1 cellular context compared by ENCODE assay signal in genomic region chr1:151165738-151166505, GRCh38.
TF ChIP-seq lines count a peak whose summit lies in the region.

Gene LYSMD1, minus strand, starts transcription at chr1:151165902. Its CDS starts 644 bp downstream, at chr1:151165258.
Gene SCNM1, plus strand, starts transcription at chr1:151166144. Its CDS starts 9 bp downstream, at chr1:151166153.

TF ChIP-seq in GM12878, 131 proteins besides CTCF, POLR2A, EP300 and RAD21 (continued from another document and continues in another):
- TF ChIP-seq E2F8 (IDR thresholded peaks at IDR 0.05; ENCODE audit: low read depth, partially characterized antibody): peak; percentile 91
- no peak for TF ChIP-seq BRCA1 (IDR thresholded peaks at IDR 0.05; ENCODE audit: low read depth, low read length)
- peak; percentile 92 for TF ChIP-seq CREB1 (IDR thresholded peaks at IDR 0.05; ENCODE audit: low read depth)
- TF ChIP-seq ZBTB33 (IDR thresholded peaks at IDR 0.05): 0 out of 2 replicates have a peak, but pooled peaks have one; percentile 35
- TF ChIP-seq PBX3 (IDR thresholded peaks at IDR 0.05; ENCODE audit: insufficient replicate concordance, low read depth, low read length): peak; percentile 6
- TF ChIP-seq FOS (IDR thresholded peaks at IDR 0.05; ENCODE audit: borderline replicate concordance, extremely low read depth, insufficient read length): no peak
- TF ChIP-seq ZNF592 (IDR thresholded peaks at IDR 0.05): peak; percentile 92
- TF ChIP-seq STAT3 (IDR thresholded peaks at IDR 0.05; ENCODE audit: low read depth, low read length): no peak
- no peak for TF ChIP-seq SMC3 (IDR thresholded peaks at IDR 0.05; ENCODE audit: borderline replicate concordance, low read length)
- peak; percentile 88 for TF ChIP-seq MXI1 (IDR thresholded peaks at IDR 0.05; ENCODE audit: low read depth, low read length)
- no peak for TF ChIP-seq SREBF2 (IDR thresholded peaks at IDR 0.05; ENCODE audit: low read length)
- peak; percentile 82; the same call in 1 of the 2 replicates for TF ChIP-seq IRF4 (IDR thresholded peaks at IDR 0.05; ENCODE audit: low read depth, low read length)
- no peak for TF ChIP-seq CUX1 (IDR thresholded peaks at IDR 0.05; ENCODE audit: insufficient replicate concordance, low read depth, low read length)
- peak; percentile 44; the same call in 1 of the 2 replicates for TF ChIP-seq MEF2A (IDR thresholded peaks at IDR 0.05; ENCODE audit: insufficient read depth, low read depth, low read length)
- no peak for TF ChIP-seq ZZZ3 (IDR thresholded peaks at IDR 0.05; ENCODE audit: control insufficient read depth, insufficient read length, low read depth)
- peak; percentile 84 for TF ChIP-seq SREBF1 (IDR thresholded peaks at IDR 0.05; ENCODE audit: low read length)
- TF ChIP-seq E4F1 (IDR thresholded peaks at IDR 0.05; ENCODE audit: borderline replicate concordance, partially characterized antibody): peak; percentile 94
- TF ChIP-seq NR2C2 (IDR thresholded peaks at IDR 0.05; ENCODE audit: borderline replicate concordance, control insufficient read depth, insufficient read length, low read depth): no peak
- peak; percentile 98 for TF ChIP-seq CBFB (IDR thresholded peaks at IDR 0.05; ENCODE audit: low read depth)
- peak; percentile 48; the same call in 1 of the 2 replicates for TF ChIP-seq PAX5 (IDR thresholded peaks at IDR 0.05; ENCODE audit: borderline replicate concordance, low read depth, low read length)
- TF ChIP-seq IRF5 (IDR thresholded peaks at IDR 0.05; ENCODE audit: borderline replicate concordance): no peak
- TF ChIP-seq WRNIP1 (IDR thresholded peaks at IDR 0.05; ENCODE audit: borderline replicate concordance, low read depth, low read length): peak; percentile 90
- TF ChIP-seq SMAD5 (IDR thresholded peaks at IDR 0.05; ENCODE audit: low read depth): peak; percentile 94
- TF ChIP-seq ELK1 (IDR thresholded peaks at IDR 0.05; ENCODE audit: low read depth, low read length): peak; percentile 99
- TF ChIP-seq SKIL (IDR thresholded peaks at IDR 0.05; ENCODE audit: low read depth, poor library complexity, severe bottlenecking): peak; percentile 65
- no peak for TF ChIP-seq TCF7 (IDR thresholded peaks at IDR 0.05; ENCODE audit: borderline replicate concordance)
- peak; percentile 92 for TF ChIP-seq NBN (IDR thresholded peaks at IDR 0.05)
- peak; percentile 85 for TF ChIP-seq GATAD2B (conservative IDR thresholded peaks at IDR 0.05; ENCODE audit: low read depth)
